ENCODE assay signal across 9 cellular contexts in the genomic region with DNA sequence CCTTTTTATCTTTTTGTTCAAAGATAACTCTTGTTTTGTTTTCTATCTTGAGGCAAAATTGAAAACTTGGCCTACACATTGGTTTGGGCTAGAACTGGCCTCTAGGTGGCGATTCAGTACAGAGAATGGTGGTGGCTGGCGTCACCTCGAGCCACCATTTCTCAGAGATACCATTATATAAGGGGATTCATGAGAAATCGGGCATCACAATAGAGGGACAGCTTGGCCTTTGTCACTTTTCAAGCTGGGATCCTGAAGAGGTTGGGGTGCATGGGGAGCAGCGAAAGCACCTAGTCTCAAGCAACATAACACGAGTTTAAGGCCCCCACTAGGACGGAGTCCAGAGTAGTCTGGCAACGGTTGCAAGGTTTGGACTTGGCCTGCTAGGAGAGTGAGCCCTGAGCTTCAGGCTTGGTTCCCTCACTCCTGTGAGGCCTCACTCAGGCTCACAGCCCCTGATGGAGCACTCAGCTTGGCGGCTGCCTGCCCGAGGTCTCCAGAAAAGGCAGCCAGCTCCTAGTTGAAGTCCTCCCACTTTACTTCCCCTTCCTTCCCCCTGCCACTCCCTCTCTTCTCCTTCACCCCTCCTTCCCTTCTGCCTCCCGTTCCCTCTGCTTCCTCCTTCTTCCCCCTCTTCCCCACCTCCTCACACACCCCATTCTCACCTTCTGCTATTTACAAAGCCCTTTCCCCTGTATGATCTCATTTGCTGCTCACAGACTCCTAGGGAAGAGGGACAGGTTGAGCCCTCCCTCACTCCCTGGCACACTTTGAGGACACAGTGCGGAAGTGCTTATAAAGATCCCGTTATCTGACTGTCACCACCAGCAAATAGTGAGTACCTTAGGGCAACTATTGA.
A peak's percentile ranks its signal among the peaks of the same experiment; 100 is the strongest.
DNase-seq lines count a peak whose midpoint lies in the region; ATAC-seq lines count a peak whose summit lies in the region.
"Had no signal": no experiment of that assay in that cellular context is flagged by ENCODE, and none has a peak within 500 bp of the region (broad histone marks: within the 10 kb centered on the region; RNA-seq: fewer than 3 reads in every experiment).

No MANE protein-coding gene starts in this region.

- H3K36me3 Mint-ChIP-seq in activated CD4-positive, alpha-beta T cell treated with anti-CD3 and anti-CD28 coated beads, Interleukin-2, amount 10 ng/mL, durations not matched to agents 7 days and 5 days (ENCODE audit: low read depth) = no peaks in the 10 kb centered on the region

- POLR2A ChIA-PET in activated CD4-positive, alpha-beta T cell treated with anti-CD3 and anti-CD28 coated beads, Interleukin-2, amount 10 ng/mL, durations not matched to agents 7 days and 5 days (lab: Charles Lee) = no interaction called here

- no peak overlapping the region for H3K4me3 Mint-ChIP-seq in activated CD4-positive, alpha-beta T cell treated with anti-CD3 and anti-CD28 coated beads, Interleukin-2, amount 10 ng/mL, durations not matched to agents 7 days and 5 days
- H3K4me3 Mint-ChIP-seq: IgD-negative memory B cell had no signal

- no peaks in the 10 kb centered on the region for H3K9me3 Mint-ChIP-seq in activated CD4-positive, alpha-beta T cell treated with anti-CD3 and anti-CD28 coated beads, Interleukin-2, amount 10 ng/mL, durations not matched to agents 7 days and 5 days
- H3K9me3 Mint-ChIP-seq: IgD-negative memory B cell had no signal

- CTCF ChIA-PET in activated CD4-positive, alpha-beta T cell treated with anti-CD3 and anti-CD28 coated beads, Interleukin-2, amount 10 ng/mL, durations not matched to agents 7 days and 5 days (lab: Charles Lee) = no interaction called here

- DNase-seq in AML-193 (lab: John Stamatoyannopoulos, UW) (peak; percentile 52 to 55), NCI-H524 (lab: John Stamatoyannopoulos, UW) (peak; percentile 44 to 65), dermis microvascular lymphatic vessel endothelial cell (ENCODE audit: low read depth in 2 of 2) (peak; percentile 40 to 73), lung microvascular endothelial cell (ENCODE audit: low read depth in 2 of 2) (peak; percentile 71 to 74)
- peak; percentile 69 for DNase-seq in activated CD4-positive, alpha-beta T cell treated with anti-CD3 and anti-CD28 coated beads, Interleukin-2, amount 10 ng/mL, durations not matched to agents 7 days and 5 days
- DNase-seq in stimulated activated CD8-positive, alpha-beta memory T cell treated with anti-CD3 and anti-CD28 coated beads, Interleukin-2, amount 100 ng/mL, for 48 hours (ENCODE audit: low read depth in 2 of 2) = peak; percentile 15 to 30

- H3K4me1 Mint-ChIP-seq in activated CD4-positive, alpha-beta T cell treated with anti-CD3 and anti-CD28 coated beads, Interleukin-2, amount 10 ng/mL, durations not matched to agents 7 days and 5 days = peaks cover 20% of the 10 kb centered on the region

- H3K27ac Mint-ChIP-seq in activated CD4-positive, alpha-beta T cell treated with anti-CD3 and anti-CD28 coated beads, Interleukin-2, amount 10 ng/mL, durations not matched to agents 7 days and 5 days = no peak overlapping the region
- H3K27ac Mint-ChIP-seq: IgD-negative memory B cell had no signal

- ATAC-seq in GM18868 (IDR thresholded peaks at IDR 0.05; ENCODE audit: unreplicated experiment) = peak; percentile 88
- ATAC-seq in HG03175 (IDR thresholded peaks at IDR 0.05; ENCODE audit: unreplicated experiment) = peak; percentile 84

- H3K27me3 Mint-ChIP-seq in activated CD4-positive, alpha-beta T cell treated with anti-CD3 and anti-CD28 coated beads, Interleukin-2, amount 10 ng/mL, durations not matched to agents 7 days and 5 days = no peaks in the 10 kb centered on the region
- H3K27me3 Mint-ChIP-seq: IgD-negative memory B cell had no signal

Comparison
In these comparisons a context has a peak if more than half of its experiments do, and no peak if none do; other contexts are left out.
1. Peak in every context shown above with its lines: DNase-seq and ATAC-seq.
2. DNase-seq: peak in every context shown above with its lines; median percentile 72 in lung microvascular endothelial cell; 69 in activated CD4-positive, alpha-beta T cell treated with anti-CD3 and anti-CD28 coated beads, Interleukin-2, amount 10 ng/mL, durations not matched to agents 7 days and 5 days; 56 in dermis microvascular lymphatic vessel endothelial cell; 54 in NCI-H524; 54 in AML-193; 22 in stimulated activated CD8-positive, alpha-beta memory T cell treated with anti-CD3 and anti-CD28 coated beads, Interleukin-2, amount 100 ng/mL, for 48 hours.